22 cellular contexts compared by ENCODE assay signal in the genomic region with DNA sequence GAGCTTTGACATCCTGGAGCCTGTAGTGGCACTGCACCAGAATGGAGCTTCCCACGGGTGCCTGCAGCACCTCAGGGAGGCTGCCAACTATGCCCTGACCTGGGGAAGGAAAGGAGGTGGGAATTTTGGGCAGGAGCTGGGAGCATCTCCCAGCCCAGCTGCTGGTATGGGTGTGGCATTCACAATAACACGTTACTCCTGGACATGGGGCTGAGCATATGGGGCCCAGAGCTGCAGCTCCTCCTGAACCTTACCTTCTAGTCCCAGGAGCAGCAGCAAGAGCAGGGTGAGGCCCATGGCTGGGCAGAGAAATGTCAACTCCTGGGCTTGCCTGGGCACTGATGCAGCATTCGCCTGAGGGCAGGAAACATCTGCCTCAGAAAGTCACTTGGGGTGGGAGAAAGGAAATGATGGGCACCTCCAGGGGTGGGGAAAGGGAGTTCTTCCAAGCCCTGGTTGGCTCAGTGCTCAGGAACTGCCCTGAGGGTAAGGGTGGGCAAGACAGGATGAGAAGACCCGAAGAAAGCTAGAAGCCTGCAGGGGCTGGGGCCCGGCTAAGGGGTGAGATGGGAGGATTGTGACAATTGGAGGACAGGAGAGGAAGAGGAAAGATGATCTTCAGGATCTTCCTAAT. TPM values are rescaled to one million over a fixed set of nuclear protein-coding genes. Genes with fewer than 3 reads are reported as not detected.
"Had no signal": no experiment of that assay in that cellular context is flagged by ENCODE, and none has a peak within 500 bp of the region (broad histone marks: within the 10 kb centered on the region; RNA-seq: fewer than 3 reads in every experiment).

A gene with protein sequence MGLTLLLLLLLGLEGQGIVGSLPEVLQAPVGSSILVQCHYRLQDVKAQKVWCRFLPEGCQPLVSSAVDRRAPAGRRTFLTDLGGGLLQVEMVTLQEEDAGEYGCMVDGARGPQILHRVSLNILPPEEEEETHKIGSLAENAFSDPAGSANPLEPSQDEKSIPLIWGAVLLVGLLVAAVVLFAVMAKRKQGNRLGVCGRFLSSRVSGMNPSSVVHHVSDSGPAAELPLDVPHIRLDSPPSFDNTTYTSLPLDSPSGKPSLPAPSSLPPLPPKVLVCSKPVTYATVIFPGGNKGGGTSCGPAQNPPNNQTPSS (minus strand): TSS at position 356 of the 634 bp plus-strand sequence. CDS start 59 bp downstream, at position 297.

- H3K27me3 ChIP-seq: body of pancreas, colonic mucosa, tibial nerve, uterus had no signal

- H3K4me1 Mint-ChIP-seq: activated CD4-positive, alpha-beta memory T cell treated with anti-CD3 and anti-CD28 coated beads, Interleukin-2, amount 10 ng/mL, durations not matched to agents 7 days and 5 days; activated CD4-positive, alpha-beta T cell treated with anti-CD3 and anti-CD28 coated beads for 36 hours; activated CD8-positive, alpha-beta memory T cell treated with anti-CD3 and anti-CD28 coated beads, Interleukin-2, amount 10 ng/mL, durations not matched to agents 7 days and 5 days had no signal

- H3K9me3 ChIP-seq: body of pancreas, colonic mucosa, esophagus squamous epithelium, tibial nerve, uterus had no signal

- H3K36me3 Mint-ChIP-seq: activated CD8-positive, alpha-beta memory T cell treated with anti-CD3 and anti-CD28 coated beads, Interleukin-2, amount 10 ng/mL, durations not matched to agents 7 days and 5 days; activated naive CD8-positive, alpha-beta T cell treated with anti-CD3 and anti-CD28 coated beads, Interleukin-2, amount 10 ng/mL, durations not matched to agents 7 days and 5 days; mesothelial cell of epicardium; WTC11 had no signal

- H3K36me3 ChIP-seq: colonic mucosa, esophagus squamous epithelium, uterus had no signal

- H3K4me1 ChIP-seq: body of pancreas, colonic mucosa, tibial nerve, uterus had no signal

- H3K9me3 Mint-ChIP-seq: activated CD4-positive, alpha-beta memory T cell treated with anti-CD3 and anti-CD28 coated beads, Interleukin-2, amount 10 ng/mL, durations not matched to agents 7 days and 5 days; activated naive CD8-positive, alpha-beta T cell treated with anti-CD3 and anti-CD28 coated beads, Interleukin-2, amount 10 ng/mL, durations not matched to agents 7 days and 5 days; mesothelial cell of epicardium; stimulated activated naive CD8-positive, alpha-beta T cell treated with anti-CD3 and anti-CD28 coated beads, Interleukin-15, Interleukin-2, amounts not matched to agents 100 ng/mL and 50 ng/mL, for 24 hours; WTC11 had no signal

- H3K4me3 Mint-ChIP-seq: activated CD4-positive, alpha-beta memory T cell treated with anti-CD3 and anti-CD28 coated beads, Interleukin-2, amount 10 ng/mL, durations not matched to agents 7 days and 5 days; activated CD4-positive, alpha-beta T cell treated with anti-CD3 and anti-CD28 coated beads for 36 hours; activated CD8-positive, alpha-beta memory T cell treated with anti-CD3 and anti-CD28 coated beads, Interleukin-2, amount 10 ng/mL, durations not matched to agents 7 days and 5 days; activated naive CD8-positive, alpha-beta T cell treated with anti-CD3 and anti-CD28 coated beads, Interleukin-2, amount 10 ng/mL, durations not matched to agents 7 days and 5 days; mesothelial cell of epicardium; stimulated activated naive CD8-positive, alpha-beta T cell treated with anti-CD3 and anti-CD28 coated beads, Interleukin-15, Interleukin-2, amounts not matched to agents 100 ng/mL and 50 ng/mL, for 24 hours; WTC11 had no signal

- H3K27ac ChIP-seq: body of pancreas, colonic mucosa, esophagus squamous epithelium, tibial nerve, uterus had no signal

- H3K27me3 Mint-ChIP-seq: activated CD4-positive, alpha-beta T cell treated with anti-CD3 and anti-CD28 coated beads for 36 hours had no signal

- H3K4me3 ChIP-seq: body of pancreas, colonic mucosa, esophagus squamous epithelium, tibial nerve, uterus had no signal

- DNase-seq: activated CD4-positive, alpha-beta memory T cell treated with anti-CD3 and anti-CD28 coated beads, Interleukin-2, amount 10 ng/mL, durations not matched to agents 7 days and 5 days; activated CD4-positive, alpha-beta T cell treated with anti-CD3 and anti-CD28 coated beads for 36 hours; activated CD8-positive, alpha-beta memory T cell treated with anti-CD3 and anti-CD28 coated beads, Interleukin-2, amount 10 ng/mL, durations not matched to agents 7 days and 5 days; activated naive CD4-positive, alpha-beta T cell; activated naive CD8-positive, alpha-beta T cell treated with anti-CD3 and anti-CD28 coated beads, Interleukin-2, amount 10 ng/mL, durations not matched to agents 7 days and 5 days; body of pancreas; central memory CD4-positive, alpha-beta T cell; colonic mucosa; esophagus squamous epithelium; left cardiac atrium; stimulated activated CD4-positive, alpha-beta T cell treated with anti-CD3 and anti-CD28 coated beads, Interleukin-2, amount 100 ng/mL, for 24 hours; uterus had no signal

- H3K27ac Mint-ChIP-seq: activated CD4-positive, alpha-beta memory T cell treated with anti-CD3 and anti-CD28 coated beads, Interleukin-2, amount 10 ng/mL, durations not matched to agents 7 days and 5 days; activated CD4-positive, alpha-beta T cell treated with anti-CD3 and anti-CD28 coated beads for 36 hours; activated CD8-positive, alpha-beta memory T cell treated with anti-CD3 and anti-CD28 coated beads, Interleukin-2, amount 10 ng/mL, durations not matched to agents 7 days and 5 days; activated naive CD8-positive, alpha-beta T cell treated with anti-CD3 and anti-CD28 coated beads, Interleukin-2, amount 10 ng/mL, durations not matched to agents 7 days and 5 days; mesothelial cell of epicardium; progenitor cell of endocrine pancreas; stimulated activated naive CD8-positive, alpha-beta T cell treated with anti-CD3 and anti-CD28 coated beads, Interleukin-15, Interleukin-2, amounts not matched to agents 100 ng/mL and 50 ng/mL, for 24 hours; WTC11 had no signal

RNA-seq across cellular contexts. Expression of the gene that starts here (rescaled TPM):
- total RNA-seq: activated CD4-positive, alpha-beta memory T cell treated with anti-CD3 and anti-CD28 coated beads, Interleukin-2, amount 10 ng/mL, durations not matched to agents 7 days and 5 days; activated CD4-positive, alpha-beta T cell treated with anti-CD3 and anti-CD28 coated beads for 36 hours; activated CD8-positive, alpha-beta memory T cell treated with anti-CD3 and anti-CD28 coated beads, Interleukin-2, amount 10 ng/mL, durations not matched to agents 7 days and 5 days; activated naive CD8-positive, alpha-beta T cell treated with anti-CD3 and anti-CD28 coated beads, Interleukin-2, amount 10 ng/mL, durations not matched to agents 7 days and 5 days; body of pancreas; colonic mucosa; esophagus squamous epithelium; left cardiac atrium; lower leg skin; mesothelial cell of epicardium; myocyte; progenitor cell of endocrine pancreas; skeletal muscle tissue; T-helper 2 cell treated with Interferon-gamma antibody and Interleukin-4, amounts not matched to agents 100 ng/mL and 5 ng/mL, for 36 hours; WTC11 had no signal
- polyA plus RNA-seq: neural cell had no signal
